ENCODE assay signal across 23 cellular contexts in genomic region chr20:38429301-38429700, GRCh38. TPM values are rescaled to one million over a fixed set of nuclear protein-coding genes. Genes with fewer than 3 reads are reported as not detected.
DNase-seq lines count a peak whose midpoint lies in the region; ATAC-seq, FAIRE-seq and TF ChIP-seq lines count a peak whose summit lies in the region.
"Had no signal": no experiment of that assay in that cellular context is flagged by ENCODE, and none has a peak within 500 bp of the region (broad histone marks: within the 10 kb centered on the region; RNA-seq: fewer than 3 reads in every experiment).

No MANE protein-coding gene starts in this region.

- H2AFZ ChIP-seq in K562 (ENCODE audit: low read depth, low read length): no peak overlapping the region
- no peak overlapping the region for H2AFZ ChIP-seq in PC-3 (ENCODE audit: low read length)

- H3K4me3 ChIP-seq in NB4 (ENCODE audit: low read depth, low read length) (peak overlapping the region; percentile 32), K562 (no peak overlapping the region), PC-3 (ENCODE audit: low read length) (no peak overlapping the region)
- H3K4me3 ChIP-seq: right atrium auricular region, vagina had no signal

- H3K4me3 Mint-ChIP-seq in stimulated activated naive B cell treated with anti-CD40 and anti-IgM and Interleukin-4, amounts not matched to agents 10 μg/mL and 1 μg/mL and 100 μg/mL, for 72 hours: peak overlapping the region; percentile 21 to 25

- H3K27ac ChIP-seq in K562 (ENCODE audit: extremely low read depth, low read depth, low read length): no peak overlapping the region
- no peak overlapping the region for H3K27ac ChIP-seq in PC-3 (ENCODE audit: low read length)
- H3K27ac ChIP-seq: right atrium auricular region, vagina had no signal

- no peak for TF ChIP-seq CTCF in NB4 (IDR thresholded peaks at IDR 0.05; ENCODE audit: low read depth, low read length)
- no peak for TF ChIP-seq CTCF in K562 (IDR thresholded peaks at IDR 0.05 in 2 of 3, conservative IDR thresholded peaks at IDR 0.05 in 1 of 3; ENCODE audit: insufficient read depth in 2 of 3, low read depth in 1 of 3, low read length in 3 of 3)
- TF ChIP-seq CTCF in PC-3 (conservative IDR thresholded peaks at IDR 0.05; ENCODE audit: low read depth, low read length): no peak

- peak overlapping the region; percentile 70 to 94 for H3K27ac Mint-ChIP-seq in activated naive CD4-positive, alpha-beta T cell treated with anti-CD3 and anti-CD28 coated beads, Interleukin-2, amount 50 U/mL, for 72 hours
- H3K27ac Mint-ChIP-seq in stimulated activated naive B cell treated with anti-CD40 and anti-IgM and Interleukin-4, amounts not matched to agents 10 μg/mL and 1 μg/mL and 100 μg/mL, for 72 hours: peak overlapping the region; percentile 84

- peaks cover 64 to 68% of the 10 kb centered on the region in 2 donors for H3K36me3 Mint-ChIP-seq in activated naive CD4-positive, alpha-beta T cell treated with anti-CD3 and anti-CD28 coated beads, Interleukin-2, amount 50 U/mL, for 72 hours
- H3K36me3 Mint-ChIP-seq in stimulated activated naive B cell treated with anti-CD40 and anti-IgM and Interleukin-4, amounts not matched to agents 10 μg/mL and 1 μg/mL and 100 μg/mL, for 72 hours: peaks cover 60 to 82% of the 10 kb centered on the region in 2 donors

- H3K4me1 ChIP-seq in K562 (replicated peaks in 1 of 2; ENCODE audit: control insufficient read depth in 2 of 2, insufficient read depth in 2 of 2, low read length in 2 of 2) (peaks cover 20 to 25% of the 10 kb centered on the region in 2 experiments; a peak in 4 of 5 replicates), PC-3 (ENCODE audit: insufficient read depth, low read length) (peaks cover 47% of the 10 kb centered on the region)

- 88% methylated on average over 3 of the region's 3 CpGs for WGBS in K562 (ENCODE audit: insufficient coverage, low coverage, missing lambda C conversion rate)

- no peak for TF ChIP-seq RAD21 in K562 (CRISPR knock-in tag; conservative IDR thresholded peaks at IDR 0.05 in 1 of 2, IDR thresholded peaks at IDR 0.05 in 1 of 2)

- peaks cover 98% of the 10 kb centered on the region for H3K79me2 ChIP-seq in K562 (ENCODE audit: control insufficient read depth, insufficient read depth, low read length)
- peaks cover 98% of the 10 kb centered on the region for H3K79me2 ChIP-seq in PC-3 (ENCODE audit: low read length)

- H3K27me3 ChIP-seq in K562 (ENCODE audit: control insufficient read depth in 2 of 2, insufficient read depth in 2 of 2, low read length in 2 of 2) (no peaks in the 10 kb centered on the region), PC-3 (ENCODE audit: low read length) (no peaks in the 10 kb centered on the region)
- H3K27me3 ChIP-seq: right atrium auricular region, vagina had no signal

- no TSS peak for BruUV-seq in K562 (replicated peaks; lab: Mats Ljungman, UMichigan)
- no TSS peak for BruUV-seq in PC-3 (replicated peaks; lab: Mats Ljungman, UMichigan)

- H3K9me3 Mint-ChIP-seq in activated naive CD4-positive, alpha-beta T cell treated with anti-CD3 and anti-CD28 coated beads, Interleukin-2, amount 50 U/mL, for 72 hours: no peaks in the 10 kb centered on the region
- no peaks in the 10 kb centered on the region for H3K9me3 Mint-ChIP-seq in stimulated activated naive B cell treated with anti-CD40 and anti-IgM and Interleukin-4, amounts not matched to agents 10 μg/mL and 1 μg/mL and 100 μg/mL, for 72 hours
- H3K9me3 Mint-ChIP-seq: CD4-positive, CD25-positive, alpha-beta regulatory T cell had no signal

- POLR2A ChIA-PET in K562 (lab: Yijun Ruan, JAX) (interaction anchor here (0.6 to 3.5 kb wide), 5 partner anchors 8 to 336 kb away, joined by 3 to 21 read pairs (median 4); no protein-coding TSS in a partner anchor), PC-3 (lab: Charles Lee; ENCODE audit: unreplicated experiment) (no interaction called here)

- H3K9me2 ChIP-seq in PC-3 (replicated peaks; ENCODE audit: low read length): no peaks in the 10 kb centered on the region

- CTCF ChIA-PET in K562 (lab: Yijun Ruan, JAX; ENCODE audit: low intra/inter-chr PET ratio) (no interaction called here), PC-3 (lab: Charles Lee) (no interaction called here)

- H4K20me1 ChIP-seq in K562 (replicated peaks; ENCODE audit: control insufficient read depth, insufficient read depth, low read length): peaks cover 93% of the 10 kb centered on the region
- peaks cover 90% of the 10 kb centered on the region for H4K20me1 ChIP-seq in PC-3 (ENCODE audit: low read length)

- intact Hi-C loops in K562 (cut with micrococcal nuclease): no loop called here
- intact Hi-C loops in PC-3 (cut with micrococcal nuclease): no loop called here
- intact Hi-C loops in Right ventricle myocardium inferior (cut with DNase I): no loop called here

- H3K4me1 Mint-ChIP-seq in stimulated activated naive B cell treated with anti-CD40 and anti-IgM and Interleukin-4, amounts not matched to agents 10 μg/mL and 1 μg/mL and 100 μg/mL, for 72 hours: peaks cover 51 to 84% of the 10 kb centered on the region in 2 donors

- peaks cover 5% of the 10 kb centered on the region for H3F3A ChIP-seq in PC-3 (ENCODE audit: low read length, unreplicated experiment)

- no peak for TF ChIP-seq POLR2A in NB4 (IDR thresholded peaks at IDR 0.05; ENCODE audit: extremely low read depth, insufficient read length)
- no peak for TF ChIP-seq POLR2A in K562 (conservative IDR thresholded peaks at IDR 0.05)

- in situ Hi-C loops in K562 (cut with MboI): no loop called here

- no peak for FAIRE-seq in K562 (lab: Jason Lieb, UNC)
- FAIRE-seq: astrocyte, frontal cortex, islet of Langerhans had no signal

- peaks cover 21% of the 10 kb centered on the region for H3K9me1 ChIP-seq in K562 (ENCODE audit: control insufficient read depth, insufficient read depth, low read length)

- H3K9me3 ChIP-seq in K562 (replicated peaks; ENCODE audit: control insufficient read depth, insufficient read depth, low read depth, low read length): no peaks in the 10 kb centered on the region
- no peaks in the 10 kb centered on the region for H3K9me3 ChIP-seq in PC-3 (ENCODE audit: low read length)
- H3K9me3 ChIP-seq: right atrium auricular region, vagina had no signal

- no peak overlapping the region for H3K4me2 ChIP-seq in K562 (ENCODE audit: insufficient read depth, low read length)
- no peak overlapping the region for H3K4me2 ChIP-seq in PC-3 (ENCODE audit: low read length)

- ATAC-seq in activated naive CD4-positive, alpha-beta T cell treated with anti-CD3 and anti-CD28 coated beads, Interleukin-2, amount 50 U/mL, for 72 hours: no peak
- no peak for ATAC-seq in K562
- ATAC-seq in stimulated activated naive B cell treated with anti-CD40 and anti-IgM and Interleukin-4, amounts not matched to agents 10 μg/mL and 1 μg/mL and 100 μg/mL, for 72 hours (replicated peaks): no peak
- no peak for ATAC-seq in PC-3
- no peak for ATAC-seq in Right ventricle myocardium inferior

- no peak for DNase-seq in activated naive CD4-positive, alpha-beta T cell treated with anti-CD3 and anti-CD28 coated beads, Interleukin-2, amount 50 U/mL, for 72 hours (ENCODE audit: low spot score in 2 of 2)
- DNase-seq in activated naive CD4-positive, alpha-beta T cell (lab: John Stamatoyannopoulos, UW): no peak
- DNase-seq in NB4 (ENCODE audit: low read depth): no peak
- DNase-seq in K562 (ENCODE audit: extremely low read depth in 1 of 4, low spot score in 3 of 4): no peak
- DNase-seq in stimulated activated naive B cell treated with anti-CD40 and anti-IgM and Interleukin-4, amounts not matched to agents 10 μg/mL and 1 μg/mL and 100 μg/mL, for 72 hours: no peak
- DNase-seq in NCI-H2107 treated with DMSO at 0.1 percent for 48 hours (lab: John Stamatoyannopoulos, UW; ENCODE audit: unreplicated experiment): no peak
- DNase-seq in PC-3: no peak
- DNase-seq in Right ventricle myocardium inferior (ENCODE audit: missing footprints): no peak
- DNase-seq: activated CD4-positive, alpha-beta T cell treated with anti-CD3 and anti-CD28 coated beads for 4 hours; activated gamma-delta T cell treated with Interleukin-2 at 50 U/mL for 16 hours; CD4-positive, CD25-positive, alpha-beta regulatory T cell; DMS 273 treated with DMSO at 0.1 percent for 48 hours; hypothalamus; Kasumi-1; NCI-H1092 treated with DMSO at 0.1 percent for 48 hours; NCI-H2081 treated with DMSO at 0.1 percent for 48 hours; NCI-H510A; stimulated activated CD8-positive, alpha-beta memory T cell treated with anti-CD3 and anti-CD28 coated beads, Interleukin-4, amount 100 ng/mL, for 48 hours had no signal

- H3K9ac ChIP-seq in K562 (ENCODE audit: insufficient read depth in 1 of 2, low read depth in 2 of 2, low read length in 2 of 2) (peak overlapping the region in 1 of 2 experiments; percentile 15; a peak in 1 of 4 replicates), PC-3 (ENCODE audit: low read length) (no peak overlapping the region)

- no peaks in the 10 kb centered on the region for H3K27me3 Mint-ChIP-seq in stimulated activated naive B cell treated with anti-CD40 and anti-IgM and Interleukin-4, amounts not matched to agents 10 μg/mL and 1 μg/mL and 100 μg/mL, for 72 hours
- H3K27me3 Mint-ChIP-seq: CD4-positive, CD25-positive, alpha-beta regulatory T cell had no signal

- peaks cover 100% of the 10 kb centered on the region for H3K36me3 ChIP-seq in K562 (ENCODE audit: control insufficient read depth, insufficient read depth, low read length)
- peaks cover 89% of the 10 kb centered on the region for H3K36me3 ChIP-seq in PC-3 (ENCODE audit: low read depth, low read length)

- no peak for TF ChIP-seq EP300 in K562 (IDR thresholded peaks at IDR 0.05; ENCODE audit: low read length)

RNA-seq across cellular contexts. Expression of gene SNHG17, which starts 5.8 kb away (rescaled TPM):
- total RNA-seq in activated naive CD4-positive, alpha-beta T cell treated with anti-CD3 and anti-CD28 coated beads, Interleukin-2, amount 50 U/mL, for 72 hours: 100 to 1,000 TPM in 1 of 2 donors, 10 to 100 TPM in 1; 72.3 to 102 TPM
- 199 and 404 TPM in 2 replicates for total RNA-seq in K562 (2011; cell fraction: chromatin; rRNA removed; ENCODE audit: low replicate concordance)
- total RNA-seq in K562 (2011; cell fraction: nucleolus; rRNA removed): 262 and 289 TPM in 2 replicates
- total RNA-seq in K562 (2011; cell fraction: nucleoplasm; rRNA removed): 279 and 385 TPM in 2 replicates
- total RNA-seq in K562 (2014; rRNA removed) (57.7 and 72.7 TPM in 2 replicates), K562 (2014; rRNA removed; fragmentation: Illumina TruSeq; extraction: Trizol) (66.3 and 73.6 TPM in 2 replicates), K562 (2015; rRNA removed; fragmentation: Illumina TruSeq; extraction: Trizol) (69.9 and 74.3 TPM in 2 replicates), K562 (2021) (106 and 112 TPM in 2 replicates), PC-3 (2014; rRNA removed) (52.0 and 62.0 TPM in 2 replicates), Right ventricle myocardium inferior (5.6 TPM)
- polyA plus RNA-seq in K562 (2011; rRNA removed) (38.8 and 50.3 TPM in 2 replicates), K562 (2014; fragmentation: Illumina TruSeq; extraction: Trizol) (32.6 and 39.0 TPM in 2 replicates), K562 (2014; fragmentation: Nextera tagmentation; extraction: Ambion mirVana) (10 to 100 TPM; 29.8 to 35.9 TPM), K562 (2014; rRNA removed) (72.2 and 73.2 TPM in 2 replicates)
- 46.3 and 48.3 TPM in 2 replicates for polyA plus RNA-seq in K562 (2011; cell fraction: cytosol; rRNA removed)
- 168 and 245 TPM in 2 replicates for polyA plus RNA-seq in K562 (2011; cell fraction: nucleus; rRNA removed)
- polyA plus RNA-seq in K562 (2012): 55.7 and 78.9 TPM in 2 replicates
- 318 and 400 TPM in 2 replicates for polyA minus RNA-seq in K562 (2011; rRNA and poly(A)+ RNA removed)
- polyA minus RNA-seq in K562 (2011; cell fraction: cytosol; rRNA and poly(A)+ RNA removed): 171 and 228 TPM in 2 replicates
- polyA minus RNA-seq in K562 (2011; cell fraction: nucleus; rRNA and poly(A)+ RNA removed): 155 and 182 TPM in 2 replicates

RNA-seq across cellular contexts. Expression of gene RALGAPB, which starts 43.3 kb away (rescaled TPM):
- total RNA-seq in activated naive CD4-positive, alpha-beta T cell treated with anti-CD3 and anti-CD28 coated beads, Interleukin-2, amount 50 U/mL, for 72 hours: 10 to 100 TPM; 27.0 to 32.4 TPM
- 43.1 and 99.4 TPM in 2 replicates for total RNA-seq in K562 (2011; cell fraction: chromatin; rRNA removed; ENCODE audit: low replicate concordance)
- total RNA-seq in K562 (2011; cell fraction: nucleolus; rRNA removed): 19.2 and 27.8 TPM in 2 replicates
- 47.1 and 72.9 TPM in 2 replicates for total RNA-seq in K562 (2011; cell fraction: nucleoplasm; rRNA removed)
- total RNA-seq in K562 (2014; rRNA removed) (11.6 and 14.7 TPM in 2 replicates), K562 (2014; rRNA removed; fragmentation: Illumina TruSeq; extraction: Trizol) (18.5 and 21.2 TPM in 2 replicates), K562 (2015; rRNA removed; fragmentation: Illumina TruSeq; extraction: Trizol) (17.7 and 18.6 TPM in 2 replicates), K562 (2021) (21.7 and 23.8 TPM in 2 replicates), PC-3 (2014; rRNA removed) (28.0 and 30.4 TPM in 2 replicates), Right ventricle myocardium inferior (21.9 TPM)
- polyA plus RNA-seq in K562 (2011; rRNA removed) (12.5 and 13.6 TPM in 2 replicates), K562 (2014; fragmentation: Illumina TruSeq; extraction: Trizol) (21.1 and 25.6 TPM in 2 replicates), K562 (2014; fragmentation: Nextera tagmentation; extraction: Ambion mirVana) (1 to 10 TPM; 4.3 to 6.0 TPM), K562 (2014; rRNA removed) (11.3 and 11.7 TPM in 2 replicates)
- 5.0 and 7.1 TPM in 2 replicates for polyA plus RNA-seq in K562 (2011; cell fraction: cytosol; rRNA removed)
- 29.2 and 35.6 TPM in 2 replicates for polyA plus RNA-seq in K562 (2011; cell fraction: nucleus; rRNA removed)
- 14.6 and 16.4 TPM in 2 replicates for polyA plus RNA-seq in K562 (2012)
- 33.0 and 33.6 TPM in 2 replicates for polyA minus RNA-seq in K562 (2011; rRNA and poly(A)+ RNA removed)
- 14.9 and 19.5 TPM in 2 replicates for polyA minus RNA-seq in K562 (2011; cell fraction: cytosol; rRNA and poly(A)+ RNA removed)
- polyA minus RNA-seq in K562 (2011; cell fraction: nucleus; rRNA and poly(A)+ RNA removed): 28.1 and 41.1 TPM in 2 replicates
